ENCODE assay signal across 26 cellular contexts in genomic region chr2:40786636-40787035, GRCh38.
A peak's percentile ranks its signal among the peaks of the same experiment; 100 is the strongest.
DNase-seq lines count a peak whose midpoint lies in the region; ATAC-seq, FAIRE-seq and TF ChIP-seq lines count a peak whose summit lies in the region.
"Had no signal": no experiment of that assay in that cellular context is flagged by ENCODE, and none has a peak within 500 bp of the region (broad histone marks: within the 10 kb centered on the region; RNA-seq: fewer than 3 reads in every experiment).

No MANE protein-coding gene starts in this region.

- no peak for TF ChIP-seq CTCF in endothelial cell of umbilical vein (IDR thresholded peaks at IDR 0.05; ENCODE audit: extremely low read depth in 1 of 2, insufficient read depth in 1 of 2, low read depth in 1 of 2, low read length in 2 of 2)

- CTCF ChIA-PET in endothelial cell of umbilical vein (lab: Charles Lee) = interaction anchor here (0.8 to 1.4 kb wide), 4 partner anchors 10 to 34 kb away, joined by 3 to 6 read pairs (median 4); no protein-coding TSS in a partner anchor

- peak; percentile 64 for FAIRE-seq in endothelial cell of umbilical vein (lab: Jason Lieb, UNC)
- FAIRE-seq: A204.1, GM12892, GM18507, GM19239 had no signal

- no peak overlapping the region for H3K4me3 ChIP-seq in endothelial cell of umbilical vein (replicated peaks in 1 of 3; ENCODE audit: insufficient read depth in 1 of 3, low read depth in 1 of 3, low read length in 3 of 3)
- H3K4me3 ChIP-seq: BLaER1, GM12878 had no signal

- peak; percentile 34 for DNase-seq in NCI-H69 (lab: John Stamatoyannopoulos, UW)
- DNase-seq in endothelial cell of umbilical vein (ENCODE audit: low read depth, low spot score) = peak; percentile 74
- no peak for DNase-seq in NCI-H524 treated with DMSO at 0.1 percent for 48 hours (lab: John Stamatoyannopoulos, UW)
- no peak for DNase-seq in NCI-H1105 (lab: John Stamatoyannopoulos, UW)
- DNase-seq: 8988T; ACHN; BE2C; C1 segment of cervical spinal cord; CD4-positive, alpha-beta memory T cell; CD4-positive, CD25-positive, alpha-beta regulatory T cell; CD8-positive, alpha-beta memory T cell; COR-L47; DMS 273 treated with DMSO at 0.1 percent for 48 hours; DMS153; DMS53; DMS79; DND-41; EL; GDM1 had no signal

- H3K9me3 ChIP-seq in endothelial cell of umbilical vein (replicated peaks; ENCODE audit: control insufficient read depth, insufficient read depth, low read length) = no peaks in the 10 kb centered on the region
- H3K9me3 ChIP-seq: BE2C, BLaER1 had no signal

- no peaks in the 10 kb centered on the region for H3K9me1 ChIP-seq in endothelial cell of umbilical vein (replicated peaks; ENCODE audit: control insufficient read depth, extremely low read depth, insufficient read depth, low read length)

- dilution Hi-C loops in endothelial cell of umbilical vein (cut with MboI; ENCODE audit: extremely low pct_ligation_motif_present, low sequenced_read_pairs) = no loop called here

- peak overlapping the region; percentile 55 for H3K4me2 ChIP-seq in endothelial cell of umbilical vein (ENCODE audit: insufficient read depth, low read length)
- H3K4me2 ChIP-seq: BLaER1 had no signal

- peak overlapping the region; percentile 48 for H2AFZ ChIP-seq in endothelial cell of umbilical vein (ENCODE audit: low read depth, low read length)

- peak; percentile 37 for TF ChIP-seq POLR2A in endothelial cell of umbilical vein (IDR thresholded peaks at IDR 0.05; ENCODE audit: low read depth, low read length)

- H3K27me3 ChIP-seq in endothelial cell of umbilical vein (ENCODE audit: control insufficient read depth in 2 of 2, insufficient read depth in 2 of 2, low read length in 2 of 2) = no peaks in the 10 kb centered on the region
- H3K27me3 ChIP-seq: BE2C, BLaER1 had no signal

- POLR2A ChIA-PET in endothelial cell of umbilical vein (lab: Charles Lee) = no interaction called here

- no peaks in the 10 kb centered on the region for H3K79me2 ChIP-seq in endothelial cell of umbilical vein (ENCODE audit: control insufficient read depth, insufficient read depth, low read length)

- no peak overlapping the region for H3K27ac ChIP-seq in endothelial cell of umbilical vein (ENCODE audit: insufficient read depth, low read depth, low read length)
- H3K27ac ChIP-seq: BLaER1 had no signal

- H4K20me1 ChIP-seq in endothelial cell of umbilical vein (replicated peaks; ENCODE audit: control insufficient read depth, extremely low read depth, insufficient read depth, low read length) = no peaks in the 10 kb centered on the region
- H4K20me1 ChIP-seq: BLaER1 had no signal

- peaks cover 10% of the 10 kb centered on the region for H3K4me1 ChIP-seq in endothelial cell of umbilical vein (ENCODE audit: control insufficient read depth, extremely low read depth, insufficient read depth, low read length)
- H3K4me1 ChIP-seq: BE2C, BLaER1 had no signal

- intact Hi-C loops in endothelial cell of umbilical vein (cut with micrococcal nuclease) = loop anchor here (10.0 kb wide), 1 partner anchor 168 kb away; no protein-coding TSS in a partner anchor

- BruUV-seq in endothelial cell of umbilical vein (replicated peaks; lab: Mats Ljungman, UMichigan) = no TSS peak

- H3K36me3 ChIP-seq in endothelial cell of umbilical vein (ENCODE audit: control insufficient read depth in 2 of 2, extremely low read depth in 1 of 2, insufficient read depth in 2 of 2, low read length in 2 of 2) = no peaks in the 10 kb centered on the region
- H3K36me3 ChIP-seq: BE2C, BLaER1 had no signal

- no peak for ATAC-seq in GM19397 (IDR thresholded peaks at IDR 0.05; ENCODE audit: unreplicated experiment)
- ATAC-seq: GM12878 had no signal

- no peak overlapping the region for H3K9ac ChIP-seq in endothelial cell of umbilical vein (replicated peaks; ENCODE audit: extremely low read depth, insufficient read depth, low read length)
- H3K9ac ChIP-seq: BLaER1 had no signal

TF ChIP-seq in endothelial cell of umbilical vein, 7 proteins besides CTCF, POLR2A, EP300 and RAD21:
- TF ChIP-seq MYC (IDR thresholded peaks at IDR 0.05; ENCODE audit: low read depth, low read length) (no peak), EZH2 (IDR thresholded peaks at IDR 0.05; ENCODE audit: borderline replicate concordance, low read depth, low read length, severe bottlenecking) (no peak), FOS (IDR thresholded peaks at IDR 0.05; ENCODE audit: borderline replicate concordance, insufficient read depth, low read length) (no peak), POLR2AphosphoS5 (IDR thresholded peaks at IDR 0.05; ENCODE audit: insufficient read depth, low read depth, low read length) (no peak), GATA2 (IDR thresholded peaks at IDR 0.05; ENCODE audit: insufficient read depth, insufficient read length, low read depth, low read length) (peak; percentile 18), MAX (IDR thresholded peaks at IDR 0.05; ENCODE audit: insufficient read depth, insufficient read length) (no peak), JUN (IDR thresholded peaks at IDR 0.05; ENCODE audit: borderline replicate concordance, insufficient read depth, insufficient read length, low read depth) (peak; percentile 48)

Comparison
In these comparisons a context has a peak if more than half of its experiments do, and no peak if none do; other contexts are left out.
1. DNase-seq: peak in NCI-H69 (single experiment) and endothelial cell of umbilical vein (single experiment); none in NCI-H524 treated with DMSO at 0.1 percent for 48 hours (single experiment) and NCI-H1105 (single experiment).